15 cellular contexts compared by ENCODE assay signal in the genomic region with DNA sequence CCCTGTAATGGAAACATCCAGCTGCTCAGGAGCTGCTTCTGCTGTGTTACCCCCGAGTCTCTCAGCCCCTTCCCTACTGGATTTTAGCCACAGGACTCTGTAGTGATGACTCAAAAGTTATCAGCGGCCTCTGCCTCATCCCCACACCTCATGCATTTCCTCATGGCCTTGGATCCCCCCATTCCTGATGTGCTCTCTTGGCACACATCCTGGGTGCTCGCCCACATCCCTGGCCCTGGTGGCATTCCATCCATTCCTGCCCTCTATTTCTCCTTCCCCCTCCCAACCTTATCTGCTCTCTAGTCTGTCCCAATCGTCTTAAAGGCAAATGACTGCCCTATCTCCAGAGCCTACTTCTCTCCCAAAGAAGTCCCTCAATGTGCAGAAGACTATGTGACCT. TPM values are rescaled to one million over a fixed set of nuclear protein-coding genes. Genes with fewer than 3 reads are reported as not detected.
DNase-seq lines count a peak whose midpoint lies in the region; ATAC-seq and TF ChIP-seq lines count a peak whose summit lies in the region.
"Had no signal": no experiment of that assay in that cellular context is flagged by ENCODE, and none has a peak within 500 bp of the region (broad histone marks: within the 10 kb centered on the region; RNA-seq: fewer than 3 reads in every experiment).

No MANE protein-coding gene starts in this region.

- peaks cover 60 to 81% of the 10 kb centered on the region in 2 donors for H3K36me3 Mint-ChIP-seq in CD4-positive, alpha-beta memory T cell
- H3K36me3 Mint-ChIP-seq in naive thymus-derived CD4-positive, alpha-beta T cell = peaks cover 13 to 55% (median 33%) of the 10 kb centered on the region in 5 donors
- H3K36me3 Mint-ChIP-seq in nephron progenitor cell (ENCODE audit: low read depth) = peaks cover 75% of the 10 kb centered on the region

- H3K79me1 ChIP-seq in IMR-90 (ENCODE audit: low read depth in 1 of 2, low read length in 2 of 2) = peaks cover 0 to 12% of the 10 kb centered on the region in 2 experiments; a peak in 2 of 4 replicates

- peaks cover 24% of the 10 kb centered on the region for H3K9me1 ChIP-seq in IMR-90 (ENCODE audit: insufficient read depth, low read length)

- H2AFZ ChIP-seq in IMR-90 (replicated peaks; ENCODE audit: low read length, poor library complexity) = no peak overlapping the region

- no peaks in the 10 kb centered on the region for H3K27me3 ChIP-seq in CD4-positive, alpha-beta memory T cell (ENCODE audit: insufficient read depth, low read length)
- no peaks in the 10 kb centered on the region for H3K27me3 ChIP-seq in IMR-90 (ENCODE audit: control insufficient read depth, insufficient read depth, low read length)
- no peaks in the 10 kb centered on the region for H3K27me3 ChIP-seq in naive thymus-derived CD4-positive, alpha-beta T cell (ENCODE audit: control insufficient read depth in 2 of 2, insufficient read depth in 2 of 2, low read length in 2 of 2)
- H3K27me3 ChIP-seq: gastrocnemius medialis had no signal

- peak overlapping the region; percentile 63; the same call in 1 of the 2 replicates for H3K14ac ChIP-seq in IMR-90 (replicated peaks; ENCODE audit: low read depth, low read length)

- no peak overlapping the region for H3K56ac ChIP-seq in IMR-90 (ENCODE audit: extremely low read depth, insufficient read depth, low read length)

- intact Hi-C loops in CD4-positive, alpha-beta memory T cell (cut with micrococcal nuclease) = no loop called here
- intact Hi-C loops in IMR-90 (cut with micrococcal nuclease) = no loop called here
- intact Hi-C loops in naive thymus-derived CD4-positive, alpha-beta T cell (cut with micrococcal nuclease) = no loop called here

- 31% methylated on average over 3 of the region's 4 CpGs; no CpG with 5 or more reads in 1 of the 2 experiments for WGBS in IMR-90 (ENCODE audit: extremely low coverage in 2 of 2, insufficient read length in 1 of 2), 2 experiments

- H4K8ac ChIP-seq in IMR-90 (ENCODE audit: low read depth in 2 of 2, low read length in 2 of 2) = peak overlapping the region in 1 of 2 experiments; percentile 63; a peak in 2 of 4 replicates

- CTCF ChIA-PET in CD4-positive, alpha-beta memory T cell (lab: Charles Lee; ENCODE audit: partially characterized antibody) = no interaction called here
- CTCF ChIA-PET in IMR-90 (lab: Yijun Ruan, JAX) = interaction anchor here (0.6 kb wide), 1 partner anchor 315 kb away, joined by 5 read pairs; no protein-coding TSS in a partner anchor
- CTCF ChIA-PET in naive thymus-derived CD4-positive, alpha-beta T cell (lab: Charles Lee) = no interaction called here

- no peak overlapping the region for H3K4me2 ChIP-seq in IMR-90 (ENCODE audit: low read depth, low read length)

- DNase-seq in CD4-positive, alpha-beta memory T cell = no peak
- DNase-seq in IMR-90 = peak; percentile 81
- DNase-seq in astrocyte of the spinal cord (ENCODE audit: low read depth, low spot score) = peak; percentile 35
- no peak for DNase-seq in naive thymus-derived CD4-positive, alpha-beta T cell
- DNase-seq in NCI-H2227 (lab: John Stamatoyannopoulos, UW; ENCODE audit: unreplicated experiment) = no peak
- no peak for DNase-seq in nephron progenitor cell
- DNase-seq: activated T-cell treated with anti-CD3 and anti-CD28 coated beads, Interleukin-2, amount 50 U/mL, for 48 hours; DMS79; gastrocnemius medialis; Kasumi-1; NCI-H2227 treated with DMSO at 0.1 percent for 48 hours had no signal

- no peak for TF ChIP-seq RAD21 in IMR-90 (IDR thresholded peaks at IDR 0.05; ENCODE audit: low read length)

- H4K5ac ChIP-seq in IMR-90 (ENCODE audit: low read depth, low read length) = peak overlapping the region; percentile 31; the same call in 1 of the 2 replicates

- ATAC-seq in IMR-90 (ENCODE audit: low read depth) (peak; percentile 90), HG03135 (IDR thresholded peaks at IDR 0.05; ENCODE audit: unreplicated experiment) (no peak)
- no peak for ATAC-seq in naive thymus-derived CD4-positive, alpha-beta T cell
- no peak for ATAC-seq in activated CD4-positive, CD25-positive, alpha-beta regulatory T cell treated with anti-CD3 and anti-CD28 coated beads, Interleukin-2, amount 50 U/mL, for 24 hours
- ATAC-seq: gastrocnemius medialis, left lobe of liver, Panc1 had no signal

- peak overlapping the region; percentile 61 for H3K4ac ChIP-seq in IMR-90 (ENCODE audit: low read depth, low read length)

- H3K4me1 ChIP-seq in CD4-positive, alpha-beta memory T cell (ENCODE audit: insufficient read depth, low read length) = no peaks in the 10 kb centered on the region
- H3K4me1 ChIP-seq in IMR-90 (ENCODE audit: control insufficient read depth, insufficient read depth, low read length) = peaks cover 9% of the 10 kb centered on the region
- H3K4me1 ChIP-seq in naive thymus-derived CD4-positive, alpha-beta T cell (ENCODE audit: control insufficient read depth in 2 of 2, insufficient read depth in 2 of 2, low read length in 2 of 2) = no peaks in the 10 kb centered on the region

- H4K20me1 ChIP-seq in IMR-90 (ENCODE audit: insufficient read depth, low read length) = no peaks in the 10 kb centered on the region

- H3K9me3 Mint-ChIP-seq in CD4-positive, alpha-beta memory T cell = no peaks in the 10 kb centered on the region
- no peaks in the 10 kb centered on the region for H3K9me3 Mint-ChIP-seq in naive thymus-derived CD4-positive, alpha-beta T cell
- no peaks in the 10 kb centered on the region for H3K9me3 Mint-ChIP-seq in nephron progenitor cell

- H3K36me3 ChIP-seq in CD4-positive, alpha-beta memory T cell (ENCODE audit: insufficient read depth, low read length) = peaks cover 64% of the 10 kb centered on the region
- peaks cover 44% of the 10 kb centered on the region for H3K36me3 ChIP-seq in IMR-90 (ENCODE audit: control insufficient read depth, insufficient read depth, low read length)
- peaks cover 37 to 88% (median 39%) of the 10 kb centered on the region in 3 experiments for H3K36me3 ChIP-seq in naive thymus-derived CD4-positive, alpha-beta T cell (ENCODE audit: control insufficient read depth in 2 of 3, insufficient read depth in 3 of 3, low read length in 3 of 3)

- H3K23ac ChIP-seq in IMR-90 (ENCODE audit: low read depth, low read length) = peak overlapping the region; percentile 43; the same call in 1 of the 2 replicates

- peak overlapping the region; percentile 75 for H4K91ac ChIP-seq in IMR-90 (ENCODE audit: insufficient read depth, low read depth, low read length)

- peak overlapping the region; percentile 26; the same call in 1 of the 2 replicates for H3K18ac ChIP-seq in IMR-90 (ENCODE audit: low read depth, low read length)

- peaks cover 0 to 1% (median 0%) of the 10 kb centered on the region in 4 donors for H3K4me1 Mint-ChIP-seq in CD4-positive, alpha-beta memory T cell
- H3K4me1 Mint-ChIP-seq in naive thymus-derived CD4-positive, alpha-beta T cell = peaks cover 0 to 5% (median 0%) of the 10 kb centered on the region in 7 donors
- H3K4me1 Mint-ChIP-seq in nephron progenitor cell = peaks cover 31% of the 10 kb centered on the region

- peak overlapping the region; percentile 51; the same call in 2 of the 3 replicates for H2BK15ac ChIP-seq in IMR-90 (ENCODE audit: low read depth, low read length)

- POLR2A ChIA-PET in CD4-positive, alpha-beta memory T cell (lab: Charles Lee; ENCODE audit: partially characterized antibody) = no interaction called here
- POLR2A ChIA-PET in IMR-90 (lab: Charles Lee; ENCODE audit: unreplicated experiment) = interaction anchor here (0.5 kb wide), 1 partner anchor 24 kb away, joined by 4 read pairs; the partner anchor contains the start of gene MARF1
- POLR2A ChIA-PET in naive thymus-derived CD4-positive, alpha-beta T cell (lab: Charles Lee) = no interaction called here

- peak overlapping the region; percentile 75 for H2BK5ac ChIP-seq in IMR-90 (ENCODE audit: low read depth, low read length, poor library complexity, severe bottlenecking)

- no peak for TF ChIP-seq POLR2A in IMR-90 (IDR thresholded peaks at IDR 0.05; ENCODE audit: low read depth, low read length)

- no peak overlapping the region for H3K4me3 Mint-ChIP-seq in CD4-positive, alpha-beta memory T cell
- no peak overlapping the region for H3K4me3 Mint-ChIP-seq in naive thymus-derived CD4-positive, alpha-beta T cell
- H3K4me3 Mint-ChIP-seq in nephron progenitor cell = no peak overlapping the region

- peak overlapping the region; percentile 66; the same call in 1 of the 2 replicates for H2AK5ac ChIP-seq in IMR-90 (ENCODE audit: low read depth, low read length)

- no TSS peak for BruUV-seq in IMR-90 (replicated peaks; lab: Mats Ljungman, UMichigan)

- H3K27ac Mint-ChIP-seq in CD4-positive, alpha-beta memory T cell = peak overlapping the region in 6 of 7 donors; percentile 46 to 82 (median 64)
- peak overlapping the region; percentile 1 to 82 (median 45) for H3K27ac Mint-ChIP-seq in naive thymus-derived CD4-positive, alpha-beta T cell
- H3K27ac Mint-ChIP-seq in nephron progenitor cell = no peak overlapping the region

- no peak overlapping the region for H3K4me3 ChIP-seq in CD4-positive, alpha-beta memory T cell (ENCODE audit: low read length in 2 of 2)
- H3K4me3 ChIP-seq in IMR-90 (ENCODE audit: insufficient read depth, low read depth, low read length) (no peak overlapping the region), astrocyte of the spinal cord (ENCODE audit: low read depth, low read length) (no peak overlapping the region)
- H3K4me3 ChIP-seq in naive thymus-derived CD4-positive, alpha-beta T cell (ENCODE audit: low read length) = no peak overlapping the region
- H3K4me3 ChIP-seq: gastrocnemius medialis had no signal

- H2BK120ac ChIP-seq in IMR-90 (ENCODE audit: low read depth, low read length) = peak overlapping the region; percentile 65; the same call in 1 of the 2 replicates

- H3K9ac ChIP-seq in IMR-90 (ENCODE audit: low read depth, low read length) = no peak overlapping the region

- in situ Hi-C loops in IMR-90 (cut with MboI; ENCODE audit: low sequenced_read_pairs) (no loop called here), astrocyte of the spinal cord (cut with HindIII; ENCODE audit: low sequenced_read_pairs) (no loop called here)

- H2BK20ac ChIP-seq in IMR-90 (ENCODE audit: low read depth, low read length) = peak overlapping the region; percentile 57; the same call in 1 of the 2 replicates

- dilution Hi-C loops in IMR-90 (cut with HindIII; ENCODE audit: low sequenced_read_pairs, unreplicated experiment) = no loop called here

- H3K27me3 Mint-ChIP-seq in CD4-positive, alpha-beta memory T cell = no peaks in the 10 kb centered on the region
- no peaks in the 10 kb centered on the region for H3K27me3 Mint-ChIP-seq in naive thymus-derived CD4-positive, alpha-beta T cell
- H3K27me3 Mint-ChIP-seq in nephron progenitor cell (ENCODE audit: low read depth, poor library complexity) = no peaks in the 10 kb centered on the region

- no peaks in the 10 kb centered on the region for H3K9me3 ChIP-seq in CD4-positive, alpha-beta memory T cell (ENCODE audit: control insufficient read depth in 1 of 2, low read length in 2 of 2)
- H3K9me3 ChIP-seq in IMR-90 (ENCODE audit: control insufficient read depth, insufficient read depth, low read length) = no peaks in the 10 kb centered on the region
- no peaks in the 10 kb centered on the region for H3K9me3 ChIP-seq in naive thymus-derived CD4-positive, alpha-beta T cell (ENCODE audit: control insufficient read depth in 2 of 3, low read length in 3 of 3)
- H3K9me3 ChIP-seq: gastrocnemius medialis had no signal

- H2AK9ac ChIP-seq in IMR-90 (replicated peaks; ENCODE audit: low read depth, low read length, poor library complexity) = peak overlapping the region; percentile 92

- TF ChIP-seq CTCF in IMR-90 (conservative IDR thresholded peaks at IDR 0.05; ENCODE audit: low read depth, low read length) (no peak), astrocyte of the spinal cord (IDR thresholded peaks at IDR 0.05; ENCODE audit: low read depth, low read length) (no peak), nephron progenitor cell (IDR thresholded peaks at IDR 0.05) (no peak)

- no peak overlapping the region for H3K27ac ChIP-seq in CD4-positive, alpha-beta memory T cell (ENCODE audit: low read depth, low read length)
- H3K27ac ChIP-seq in IMR-90 (ENCODE audit: insufficient read depth, low read length) = no peak overlapping the region
- H3K27ac ChIP-seq in naive thymus-derived CD4-positive, alpha-beta T cell (ENCODE audit: low read depth, low read length) = peak overlapping the region; percentile 1

RNA-seq across cellular contexts. Expression of gene MARF1, which starts 24.6 kb away (rescaled TPM):
- total RNA-seq in CD4-positive, alpha-beta memory T cell = 100 to 1,000 TPM; 223 to 235 TPM
- 10 to 100 TPM in 1 of 2 donors, 1 to 10 TPM in 1; 6.8 to 19.7 TPM for polyA plus RNA-seq in CD4-positive, alpha-beta memory T cell
- 7.8 and 9.0 TPM in 2 replicates for total RNA-seq in IMR-90 (2012; rRNA removed)
- 11.5 and 12.9 TPM in 2 replicates for polyA plus RNA-seq in IMR-90 (2012; rRNA removed)
- polyA plus RNA-seq in IMR-90 (2012; cell fraction: cytosol; rRNA removed) = 4.4 and 6.7 TPM in 2 replicates
- polyA plus RNA-seq in IMR-90 (2012; cell fraction: nucleus; rRNA removed; ENCODE audit: low replicate concordance) = 13.5 and 38.8 TPM in 2 replicates
- total RNA-seq in naive thymus-derived CD4-positive, alpha-beta T cell = 100 to 1,000 TPM in 4 of 5 experiments, 10 to 100 TPM in 1; 93.0 to 259 (median 185) TPM
- 10 to 100 TPM; 12.5 to 17.3 TPM for polyA plus RNA-seq in naive thymus-derived CD4-positive, alpha-beta T cell

RNA-seq across cellular contexts. Expression of gene NDE1, which starts 31.7 kb away (rescaled TPM):
- 100 to 1,000 TPM; 124 to 128 TPM for total RNA-seq in CD4-positive, alpha-beta memory T cell
- 10 to 100 TPM; 15.3 to 63.9 TPM for polyA plus RNA-seq in CD4-positive, alpha-beta memory T cell
- 29.2 and 34.4 TPM in 2 replicates for total RNA-seq in IMR-90 (2012; rRNA removed)
- polyA plus RNA-seq in IMR-90 (2012; rRNA removed) = 17.3 and 22.7 TPM in 2 replicates
- polyA plus RNA-seq in IMR-90 (2012; cell fraction: cytosol; rRNA removed) = 14.0 and 28.0 TPM in 2 replicates
- 8.8 and 21.5 TPM in 2 replicates for polyA plus RNA-seq in IMR-90 (2012; cell fraction: nucleus; rRNA removed; ENCODE audit: low replicate concordance)
- total RNA-seq in naive thymus-derived CD4-positive, alpha-beta T cell = 100 to 1,000 TPM in 4 of 5 experiments, 10 to 100 TPM in 1; 100.0 to 128 (median 114) TPM
- 10 to 100 TPM; 34.9 to 68.2 TPM for polyA plus RNA-seq in naive thymus-derived CD4-positive, alpha-beta T cell

Comparison
In these comparisons a context has a peak if more than half of its experiments do, and no peak if none do; other contexts are left out.
1. DNase-seq: peak in IMR-90 (single experiment) and astrocyte of the spinal cord (single experiment); none in CD4-positive, alpha-beta memory T cell (0 of 5), naive thymus-derived CD4-positive, alpha-beta T cell (0 of 9), NCI-H2227 (single experiment) and nephron progenitor cell (single experiment).